9 cellular contexts compared by ENCODE assay signal in genomic region chr12:50572275-50572674, GRCh38.
DNase-seq lines count a peak whose midpoint lies in the region; ATAC-seq and TF ChIP-seq lines count a peak whose summit lies in the region.
"Had no signal": no experiment of that assay in that cellular context is flagged by ENCODE, and none has a peak within 500 bp of the region (broad histone marks: within the 10 kb centered on the region; RNA-seq: fewer than 3 reads in every experiment).

No MANE protein-coding gene starts in this region.

- intact Hi-C loops in CD4-positive, alpha-beta T cell (cut with DNase I, micrococcal nuclease), result loop anchor here in 1 of 2 experiments (5.0 kb wide), 1 partner anchor 45 kb away; no protein-coding TSS in a partner anchor

- H3K79me2 ChIP-seq in MM.1S (ENCODE audit: low read length), result peaks cover 28% of the 10 kb centered on the region

- H3F3A ChIP-seq in MM.1S (ENCODE audit: insufficient read depth, low read length), result no peaks in the 10 kb centered on the region

- H3K4me1 ChIP-seq in RWPE2 (ENCODE audit: insufficient read depth, poor library complexity, severe bottlenecking) (peaks cover 31% of the 10 kb centered on the region), MM.1S (ENCODE audit: low read length) (peaks cover 17% of the 10 kb centered on the region; the same call in 1 of the 2 replicates)

- H3K4me1 Mint-ChIP-seq in CD4-positive, alpha-beta T cell (ENCODE audit: low read depth), result peaks cover 57% of the 10 kb centered on the region

- H3K9me3 Mint-ChIP-seq in CD4-positive, alpha-beta T cell, result no peaks in the 10 kb centered on the region
- H3K9me3 Mint-ChIP-seq: activated naive CD8-positive, alpha-beta T cell treated with anti-CD3 and anti-CD28 coated beads, Interleukin-2, amount 50 U/mL, for 24 hours had no signal

- no peaks in the 10 kb centered on the region for H4K20me1 ChIP-seq in MM.1S (ENCODE audit: insufficient read depth, low read length)

- H3K27ac Mint-ChIP-seq in CD4-positive, alpha-beta T cell, result peak overlapping the region; percentile 8
- H3K27ac Mint-ChIP-seq: activated naive CD8-positive, alpha-beta T cell treated with anti-CD3 and anti-CD28 coated beads, Interleukin-2, amount 50 U/mL, for 24 hours had no signal

- H3K36me3 Mint-ChIP-seq in CD4-positive, alpha-beta T cell (ENCODE audit: low read depth), result no peaks in the 10 kb centered on the region

- no peaks in the 10 kb centered on the region for H3K36me3 ChIP-seq in RWPE2 (ENCODE audit: low read depth)
- no peaks in the 10 kb centered on the region for H3K36me3 ChIP-seq in MM.1S (replicated peaks; ENCODE audit: insufficient read depth, low read length)

- H3K27me3 Mint-ChIP-seq in CD4-positive, alpha-beta T cell, result no peaks in the 10 kb centered on the region
- H3K27me3 Mint-ChIP-seq: activated naive CD8-positive, alpha-beta T cell treated with anti-CD3 and anti-CD28 coated beads, Interleukin-2, amount 50 U/mL, for 24 hours had no signal

- no peak for DNase-seq in CD4-positive, alpha-beta T cell
- no peak for DNase-seq in RWPE2 (ENCODE audit: low spot score)
- peak; percentile 96 for DNase-seq in fibroblast of the aortic adventitia (ENCODE audit: low read depth)
- DNase-seq in pons (ENCODE audit: low spot score), result peak; percentile 75
- no peak for DNase-seq in globus pallidus (ENCODE audit: low spot score)
- DNase-seq in MM.1S, result no peak
- DNase-seq: activated naive CD8-positive, alpha-beta T cell treated with anti-CD3 and anti-CD28 coated beads, Interleukin-2, amount 50 U/mL, for 24 hours had no signal

- no peak for TF ChIP-seq CTCF in CD4-positive, alpha-beta T cell (IDR thresholded peaks at IDR 0.05)
- TF ChIP-seq CTCF in RWPE2 (IDR thresholded peaks at IDR 0.05; ENCODE audit: poor library complexity, severe bottlenecking) (no peak), fibroblast of the aortic adventitia (IDR thresholded peaks at IDR 0.05; ENCODE audit: insufficient read depth, low read length) (no peak), MM.1S (IDR thresholded peaks at IDR 0.05; ENCODE audit: low read length) (no peak)

- H3K27me3 ChIP-seq in CD4-positive, alpha-beta T cell (ENCODE audit: control insufficient read depth, insufficient read depth, low read length), result no peaks in the 10 kb centered on the region
- H3K27me3 ChIP-seq in RWPE2 (ENCODE audit: insufficient read depth, poor library complexity, severe bottlenecking) (no peaks in the 10 kb centered on the region), MM.1S (replicated peaks; ENCODE audit: insufficient read depth, low read length) (no peaks in the 10 kb centered on the region)

- H2AFZ ChIP-seq in MM.1S (ENCODE audit: low read length), result no peak overlapping the region

- CTCF ChIA-PET in CD4-positive, alpha-beta T cell (lab: Charles Lee), result no interaction called here

- no peak overlapping the region for H3K4me3 Mint-ChIP-seq in CD4-positive, alpha-beta T cell
- H3K4me3 Mint-ChIP-seq: activated naive CD8-positive, alpha-beta T cell treated with anti-CD3 and anti-CD28 coated beads, Interleukin-2, amount 50 U/mL, for 24 hours had no signal

- H3K4me3 ChIP-seq in RWPE2 (ENCODE audit: severe bottlenecking) (no peak overlapping the region), fibroblast of the aortic adventitia (ENCODE audit: low read depth, low read length) (no peak overlapping the region), MM.1S (ENCODE audit: low read length) (no peak overlapping the region)

- no peak for ATAC-seq in CD4-positive, alpha-beta T cell (ENCODE audit: poor library complexity)
- ATAC-seq in RWPE2 (ENCODE audit: low read depth), result peak; percentile 85
- no peak for ATAC-seq in GM18520 (IDR thresholded peaks at IDR 0.05; ENCODE audit: unreplicated experiment)
- no peak for ATAC-seq in GM21390 (IDR thresholded peaks at IDR 0.05; ENCODE audit: unreplicated experiment)
- ATAC-seq: activated naive CD8-positive, alpha-beta T cell treated with anti-CD3 and anti-CD28 coated beads, Interleukin-2, amount 50 U/mL, for 24 hours had no signal

- POLR2A ChIA-PET in CD4-positive, alpha-beta T cell (lab: Charles Lee), result no interaction called here

- H3K27ac ChIP-seq in CD4-positive, alpha-beta T cell (ENCODE audit: low read depth, low read length), result no peak overlapping the region
- H3K27ac ChIP-seq in RWPE2 (ENCODE audit: poor library complexity, severe bottlenecking) (peak overlapping the region; percentile 48), MM.1S (ENCODE audit: low read length) (no peak overlapping the region)

- H3K9ac ChIP-seq in MM.1S (ENCODE audit: low read length), result no peak overlapping the region

- H3K4me2 ChIP-seq in MM.1S (ENCODE audit: low read depth, low read length), result no peak overlapping the region

- no peaks in the 10 kb centered on the region for H3K9me3 ChIP-seq in CD4-positive, alpha-beta T cell (ENCODE audit: control insufficient read depth, low read length)
- H3K9me3 ChIP-seq in RWPE2 (ENCODE audit: severe bottlenecking) (no peaks in the 10 kb centered on the region), MM.1S (replicated peaks; ENCODE audit: insufficient read depth, low read length) (no peaks in the 10 kb centered on the region)

- H3K9me2 ChIP-seq in MM.1S (replicated peaks; ENCODE audit: insufficient read depth, low read length), result no peaks in the 10 kb centered on the region

Comparison
In these comparisons a context has a peak if more than half of its experiments do, and no peak if none do; other contexts are left out.
1. DNase-seq: peak in fibroblast of the aortic adventitia (single experiment) and pons (single experiment); none in CD4-positive, alpha-beta T cell (0 of 10), RWPE2 (single experiment), globus pallidus (single experiment) and MM.1S (single experiment).